Comparison of ENCODE assay signal across 8 cellular contexts in the genomic region with DNA sequence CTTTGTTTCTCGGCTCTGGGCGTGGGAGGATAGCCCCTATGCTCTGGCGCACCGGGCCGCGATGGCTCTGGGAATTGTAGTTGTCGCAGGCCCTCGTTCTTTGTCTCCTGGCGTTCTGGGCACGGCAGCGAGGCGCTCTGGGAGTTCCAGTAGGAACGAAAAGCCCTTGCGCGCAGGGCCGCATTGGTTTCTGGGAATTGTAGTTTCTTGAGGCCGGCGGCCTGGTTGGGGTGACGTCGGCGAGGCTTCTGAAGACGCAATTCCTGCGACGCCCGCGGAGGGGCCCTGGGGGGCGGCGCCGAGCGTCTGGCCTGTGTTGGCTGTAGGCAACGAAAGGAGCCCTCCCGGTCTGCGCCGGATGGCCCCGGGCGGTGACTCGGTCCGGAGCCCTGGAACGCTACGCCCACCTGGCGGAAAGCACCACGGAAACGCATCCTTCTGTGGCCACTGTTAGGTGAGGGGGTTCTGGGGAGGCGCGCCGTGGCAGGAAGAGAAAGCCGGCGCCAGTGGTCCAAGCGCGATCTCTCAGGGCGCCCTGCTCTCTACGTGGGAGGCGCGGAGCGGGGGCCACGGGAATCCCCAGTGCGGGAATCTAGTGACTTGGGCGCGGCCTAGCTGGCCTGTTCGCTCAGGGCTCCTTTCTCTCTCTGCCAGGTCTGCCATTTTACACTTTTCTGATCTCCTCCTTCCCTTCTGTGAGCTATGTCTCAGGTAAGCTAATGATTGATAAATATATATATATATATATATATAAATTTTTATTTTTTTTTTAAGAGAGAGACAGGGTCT. TPM values are rescaled to one million over a fixed set of nuclear protein-coding genes. Genes with fewer than 3 reads are reported as not detected.
DNase-seq lines count a peak whose midpoint lies in the region; ATAC-seq and TF ChIP-seq lines count a peak whose summit lies in the region.

TSS of gene ZNF140 (plus strand) at position 305 of the 789 bp plus-strand sequence. CDS start at position 703, 398 bp downstream.

- H3K27me3 ChIP-seq in kidney epithelial cell (ENCODE audit: control insufficient read depth, insufficient read depth, low read length): no peaks in the 10 kb centered on the region

- DNase-seq in AG08395 (ENCODE audit: low spot score) (peak; percentile 85), NCI-H2171 treated with DMSO at 0.1 percent for 48 hours (lab: John Stamatoyannopoulos, UW) (peak; percentile 100), cerebellum (ENCODE audit: low spot score) (peak; percentile 92), kidney epithelial cell (ENCODE audit: low read depth) (peak; percentile 90)
- DNase-seq in activated CD4-positive, CD25-positive, alpha-beta regulatory T cell (lab: John Stamatoyannopoulos, UW): peak; percentile 85 to 89 (median 87)
- peak; percentile 92 to 94 for DNase-seq in stimulated activated CD4-positive, alpha-beta T cell treated with anti-CD3 and anti-CD28 coated beads, Interleukin-15, amount 100 ng/mL, for 48 hours (ENCODE audit: low read depth in 2 of 2)

- TF ChIP-seq CTCF in kidney epithelial cell (IDR thresholded peaks at IDR 0.05; ENCODE audit: insufficient read depth, low read length, poor library complexity, severe bottlenecking): peak; percentile 15

- H3K36me3 ChIP-seq in kidney epithelial cell (ENCODE audit: control insufficient read depth, insufficient read depth, low read length): peaks cover 3% of the 10 kb centered on the region

- peak; percentile 49 for ATAC-seq in GM18858 (IDR thresholded peaks at IDR 0.05; ENCODE audit: unreplicated experiment)
- peak; percentile 70 for ATAC-seq in HG03095 (IDR thresholded peaks at IDR 0.05; ENCODE audit: unreplicated experiment)

- peak within 1 kb of the TSS; percentile 94 for H3K4me3 ChIP-seq in kidney epithelial cell (ENCODE audit: low read depth, low read length)

RNA-seq across cellular contexts. Expression of gene ZNF140, which starts in this region (rescaled TPM):
- total RNA-seq in cerebellum: 47.7 TPM
- 19.6 and 24.0 TPM in 2 replicates for total RNA-seq in kidney epithelial cell

Comparison
In these comparisons a context has a peak if more than half of its experiments do, and no peak if none do; other contexts are left out.
1. Peak in every context shown above with its lines: DNase-seq, ATAC-seq and H3K4me3 ChIP-seq.